7 cellular contexts compared by ENCODE assay signal in the genomic region with DNA sequence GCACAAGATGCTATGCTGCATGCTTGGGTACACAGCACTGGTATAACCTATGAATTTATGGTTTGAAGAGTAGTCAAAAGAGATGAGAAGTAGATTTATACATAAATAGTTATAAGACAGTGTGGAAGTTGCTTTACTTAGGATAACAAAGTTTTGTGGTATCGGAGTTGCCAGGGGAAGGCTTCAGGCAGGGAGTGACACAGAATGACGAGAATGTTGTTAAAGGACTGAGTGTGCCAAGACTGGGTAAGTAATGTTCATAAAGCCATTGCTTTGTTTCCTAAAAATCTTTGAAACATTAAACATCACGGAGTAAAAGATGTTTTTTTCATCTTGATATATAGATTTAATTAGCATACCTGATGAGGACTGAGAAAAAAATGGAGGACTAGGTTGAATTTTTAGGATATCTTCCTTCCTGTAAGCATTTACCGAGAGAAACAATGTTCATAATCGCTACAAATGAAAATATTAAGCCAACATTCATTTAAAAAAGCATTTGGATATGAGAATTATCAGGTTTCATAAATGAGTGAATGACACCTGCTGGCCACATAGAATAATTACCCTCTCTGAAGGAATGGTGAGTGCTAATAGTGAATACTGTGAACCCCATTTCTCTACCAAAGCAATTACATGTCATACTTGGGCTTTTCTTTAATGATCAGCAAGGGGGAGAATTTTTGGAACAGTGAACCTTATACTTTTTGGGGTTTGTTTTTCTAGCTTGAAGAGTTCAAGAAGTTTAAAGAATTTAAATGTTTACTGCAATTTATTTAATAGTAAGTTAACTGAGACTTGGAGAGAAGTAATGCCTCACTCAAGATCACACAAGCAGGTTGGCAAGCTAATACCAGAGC. TPM values are rescaled to one million over a fixed set of nuclear protein-coding genes. Genes with fewer than 3 reads are reported as not detected.
DNase-seq lines count a peak whose midpoint lies in the region; ATAC-seq, FAIRE-seq and TF ChIP-seq lines count a peak whose summit lies in the region.

No MANE protein-coding gene starts in this region.

- TF ChIP-seq POLR2A in endothelial cell of umbilical vein (IDR thresholded peaks at IDR 0.05; ENCODE audit: low read depth, low read length), result no peak
- TF ChIP-seq POLR2A in ovary (IDR thresholded peaks at IDR 0.05), result no peak

- H3K36me3 Mint-ChIP-seq in stimulated activated memory B cell treated with anti-CD40 and anti-IgM and Interleukin-4, amounts not matched to agents 10 μg/mL and 1 μg/mL and 100 μg/mL, for 72 hours, result no peaks in the 10 kb centered on the region

- CTCF ChIA-PET in endothelial cell of umbilical vein (lab: Charles Lee), result interaction anchor here (2.7 to 9.8 kb wide), 4 partner anchors 259 to 408 kb away, joined by 29 to 261 read pairs (median 154); no protein-coding TSS in a partner anchor

- intact Hi-C loops in endothelial cell of umbilical vein (cut with micrococcal nuclease) (loop anchor here (1.0 to 10.0 kb wide), 8 partner anchors 30 to 829 kb away; a partner anchor contains a TSS), ovary (cut with DNase I) (loop anchor here (2.0 to 10.0 kb wide), 5 partner anchors 259 to 414 kb away; no protein-coding TSS in a partner anchor)

- H3K9ac ChIP-seq in OCI-LY3 (ENCODE audit: low read length) (no peak overlapping the region), endothelial cell of umbilical vein (replicated peaks; ENCODE audit: extremely low read depth, insufficient read depth, low read length) (peak overlapping the region; percentile 65)

- no peak overlapping the region for H3K27ac Mint-ChIP-seq in stimulated activated memory B cell treated with anti-CD40 and anti-IgM and Interleukin-4, amounts not matched to agents 10 μg/mL and 1 μg/mL and 100 μg/mL, for 72 hours

- peak; percentile 32 for TF ChIP-seq CTCF in GM12865 (IDR thresholded peaks at IDR 0.05; ENCODE audit: insufficient read depth, low read depth, low read length, missing control alignments)
- TF ChIP-seq CTCF in OCI-LY3 (IDR thresholded peaks at IDR 0.05; ENCODE audit: low read depth, low read length), result peak; percentile 61
- TF ChIP-seq CTCF in endothelial cell of umbilical vein (IDR thresholded peaks at IDR 0.05; ENCODE audit: extremely low read depth in 1 of 2, insufficient read depth in 1 of 2, low read depth in 1 of 2, low read length in 2 of 2), result peak; percentile 44 to 49
- peak in 2 of 3 donors; percentile 62 to 63 for TF ChIP-seq CTCF in ovary (IDR thresholded peaks at IDR 0.05)

- peak; percentile 59 for ATAC-seq in HG02798 (IDR thresholded peaks at IDR 0.05; ENCODE audit: poor library complexity, unreplicated experiment)
- ATAC-seq in stimulated activated memory B cell treated with anti-CD40 and anti-IgM and Interleukin-4, amounts not matched to agents 10 μg/mL and 1 μg/mL and 100 μg/mL, for 72 hours, result no peak

- H3K4me3 ChIP-seq in GM12865 (ENCODE audit: low read depth, low read length) (no peak overlapping the region), OCI-LY3 (ENCODE audit: low read length) (no peak overlapping the region), endothelial cell of umbilical vein (replicated peaks in 1 of 3; ENCODE audit: insufficient read depth in 1 of 3, low read depth in 1 of 3, low read length in 3 of 3) (peak overlapping the region in 1 of 3 experiments; percentile 33), ovary (no peak overlapping the region)

- H4K20me1 ChIP-seq in OCI-LY3 (ENCODE audit: insufficient read depth, low read length), result no peaks in the 10 kb centered on the region
- no peaks in the 10 kb centered on the region for H4K20me1 ChIP-seq in endothelial cell of umbilical vein (replicated peaks; ENCODE audit: control insufficient read depth, extremely low read depth, insufficient read depth, low read length)

- no TSS peak for BruUV-seq in endothelial cell of umbilical vein (replicated peaks; lab: Mats Ljungman, UMichigan)

- no peaks in the 10 kb centered on the region for H3K27me3 Mint-ChIP-seq in stimulated activated memory B cell treated with anti-CD40 and anti-IgM and Interleukin-4, amounts not matched to agents 10 μg/mL and 1 μg/mL and 100 μg/mL, for 72 hours

- FAIRE-seq in endothelial cell of umbilical vein (lab: Jason Lieb, UNC), result peak; percentile 57

- DNase-seq in GM12865 (ENCODE audit: low read depth) (peak; percentile 34), endothelial cell of umbilical vein (ENCODE audit: low read depth, low spot score) (peak; percentile 78), ovary (no peak), GM19240 (ENCODE audit: insufficient read length, low spot score) (no peak)

- H3K4me2 ChIP-seq in OCI-LY3 (ENCODE audit: low read length) (peak overlapping the region; percentile 27), endothelial cell of umbilical vein (ENCODE audit: insufficient read depth, low read length) (peak overlapping the region; percentile 84)

- no peaks in the 10 kb centered on the region for H3K9me3 Mint-ChIP-seq in stimulated activated memory B cell treated with anti-CD40 and anti-IgM and Interleukin-4, amounts not matched to agents 10 μg/mL and 1 μg/mL and 100 μg/mL, for 72 hours

- WGBS in ovary, 3 donors, result 9 to 16% (median 10%) methylated on average over 5 of the region's 5 CpGs

- H3K4me1 Mint-ChIP-seq in stimulated activated memory B cell treated with anti-CD40 and anti-IgM and Interleukin-4, amounts not matched to agents 10 μg/mL and 1 μg/mL and 100 μg/mL, for 72 hours, result no peaks in the 10 kb centered on the region

- H3K36me3 ChIP-seq in OCI-LY3 (replicated peaks; ENCODE audit: low read depth, low read length) (no peaks in the 10 kb centered on the region), endothelial cell of umbilical vein (ENCODE audit: control insufficient read depth in 2 of 2, extremely low read depth in 1 of 2, insufficient read depth in 2 of 2, low read length in 2 of 2) (no peaks in the 10 kb centered on the region), ovary (no peaks in the 10 kb centered on the region)

- peaks cover 3% of the 10 kb centered on the region; the same call in 1 of the 2 replicates for H3K4me1 ChIP-seq in OCI-LY3 (ENCODE audit: low read length)
- H3K4me1 ChIP-seq in endothelial cell of umbilical vein (ENCODE audit: control insufficient read depth, extremely low read depth, insufficient read depth, low read length), result peaks cover 17% of the 10 kb centered on the region
- H3K4me1 ChIP-seq in ovary (ENCODE audit: insufficient read depth), result no peaks in the 10 kb centered on the region

- no peak overlapping the region for H3K27ac ChIP-seq in OCI-LY3 (ENCODE audit: low read length)
- peak overlapping the region; percentile 70 for H3K27ac ChIP-seq in endothelial cell of umbilical vein (ENCODE audit: insufficient read depth, low read depth, low read length)
- H3K27ac ChIP-seq in ovary, result no peak overlapping the region

- H2AFZ ChIP-seq in OCI-LY3 (ENCODE audit: low read depth, low read length), result no peak overlapping the region
- H2AFZ ChIP-seq in endothelial cell of umbilical vein (ENCODE audit: low read depth, low read length), result peak overlapping the region; percentile 97

- no peak overlapping the region for H3K4me3 Mint-ChIP-seq in stimulated activated memory B cell treated with anti-CD40 and anti-IgM and Interleukin-4, amounts not matched to agents 10 μg/mL and 1 μg/mL and 100 μg/mL, for 72 hours

- no peaks in the 10 kb centered on the region for H3K9me3 ChIP-seq in OCI-LY3 (ENCODE audit: insufficient read depth, low read length)
- no peaks in the 10 kb centered on the region for H3K9me3 ChIP-seq in endothelial cell of umbilical vein (replicated peaks; ENCODE audit: control insufficient read depth, insufficient read depth, low read length)
- no peaks in the 10 kb centered on the region for H3K9me3 ChIP-seq in ovary

- no peaks in the 10 kb centered on the region for H3K27me3 ChIP-seq in OCI-LY3 (ENCODE audit: low read depth, low read length)
- no peaks in the 10 kb centered on the region for H3K27me3 ChIP-seq in endothelial cell of umbilical vein (ENCODE audit: control insufficient read depth in 2 of 2, insufficient read depth in 2 of 2, low read length in 2 of 2)
- H3K27me3 ChIP-seq in ovary, result no peaks in the 10 kb centered on the region

- no peak for TF ChIP-seq EP300 in ovary (IDR thresholded peaks at IDR 0.05)

- H3K9me1 ChIP-seq in endothelial cell of umbilical vein (replicated peaks; ENCODE audit: control insufficient read depth, extremely low read depth, insufficient read depth, low read length), result no peaks in the 10 kb centered on the region

- H3K79me2 ChIP-seq in OCI-LY3 (ENCODE audit: low read length), result no peaks in the 10 kb centered on the region
- no peaks in the 10 kb centered on the region for H3K79me2 ChIP-seq in endothelial cell of umbilical vein (ENCODE audit: control insufficient read depth, insufficient read depth, low read length)

- POLR2A ChIA-PET in endothelial cell of umbilical vein (lab: Charles Lee), result no interaction called here

- dilution Hi-C loops in endothelial cell of umbilical vein (cut with MboI; ENCODE audit: extremely low pct_ligation_motif_present, low sequenced_read_pairs), result loop anchor here (25.0 kb wide), 1 partner anchor 254 kb away; no protein-coding TSS in a partner anchor

TF ChIP-seq in endothelial cell of umbilical vein, 7 proteins besides CTCF, POLR2A, EP300 and RAD21 (continues in another document):
- TF ChIP-seq FOS (IDR thresholded peaks at IDR 0.05; ENCODE audit: borderline replicate concordance, insufficient read depth, low read length) (no peak), JUN (IDR thresholded peaks at IDR 0.05; ENCODE audit: borderline replicate concordance, insufficient read depth, insufficient read length, low read depth) (no peak)

RNA-seq across cellular contexts. Expression of a gene that starts 28.4 kb away (rescaled TPM):
- total RNA-seq in endothelial cell of umbilical vein, result 29.2 and 30.7 TPM in 2 replicates
- 14.4 and 19.4 TPM in 2 replicates for polyA plus RNA-seq in endothelial cell of umbilical vein
- polyA plus RNA-seq in endothelial cell of umbilical vein (2011; cell fraction: cytosol; rRNA removed), result 16.4 and 19.2 TPM in 2 replicates
- 40.5 and 50.8 TPM in 2 replicates for polyA plus RNA-seq in endothelial cell of umbilical vein (2011; cell fraction: nucleus; rRNA removed)
- 34.9 and 46.0 TPM in 2 replicates for polyA plus RNA-seq in endothelial cell of umbilical vein (2012)
- 17.4 and 18.8 TPM in 2 replicates for polyA minus RNA-seq in endothelial cell of umbilical vein
- 5.3 TPM for polyA minus RNA-seq in endothelial cell of umbilical vein (2011; cell fraction: cytosol; rRNA and poly(A)+ RNA removed)
- 28.3 and 41.5 TPM in 2 replicates for polyA minus RNA-seq in endothelial cell of umbilical vein (2011; cell fraction: nucleus; rRNA and poly(A)+ RNA removed)
- 10 to 100 TPM; 13.1 to 21.7 (median 16.0) TPM for total RNA-seq in ovary
- 10 to 100 TPM; 13.9 to 28.4 TPM for polyA plus RNA-seq in ovary

RNA-seq across cellular contexts. Expression of a gene that starts 29.6 kb away (rescaled TPM):
- 38.6 and 39.0 TPM in 2 replicates for total RNA-seq in endothelial cell of umbilical vein
- 7.6 and 9.3 TPM in 2 replicates for polyA plus RNA-seq in endothelial cell of umbilical vein
- 6.3 and 7.2 TPM in 2 replicates for polyA plus RNA-seq in endothelial cell of umbilical vein (2011; cell fraction: cytosol; rRNA removed)
- polyA plus RNA-seq in endothelial cell of umbilical vein (2011; cell fraction: nucleus; rRNA removed), result 18.4 and 22.3 TPM in 2 replicates
- 11.0 and 15.6 TPM in 2 replicates for polyA plus RNA-seq in endothelial cell of umbilical vein (2012)
- polyA minus RNA-seq in endothelial cell of umbilical vein, result 50.4 and 51.9 TPM in 2 replicates
- polyA minus RNA-seq in endothelial cell of umbilical vein (2011; cell fraction: cytosol; rRNA and poly(A)+ RNA removed), result 12.3 TPM
- 25.1 and 40.1 TPM in 2 replicates for polyA minus RNA-seq in endothelial cell of umbilical vein (2011; cell fraction: nucleus; rRNA and poly(A)+ RNA removed)
- total RNA-seq in ovary, result 10 to 100 TPM; 11.7 to 25.3 (median 15.7) TPM
- 1 to 10 TPM; 4.1 to 8.8 TPM for polyA plus RNA-seq in ovary

Comparison
In these comparisons a context has a peak if more than half of its experiments do, and no peak if none do; other contexts are left out.
1. DNase-seq: peak in GM12865 (single experiment) and endothelial cell of umbilical vein (single experiment); none in ovary (0 of 5) and GM19240 (single experiment).
2. Peak in every context shown above with its lines, with median percentiles within 50 percentile points of each other: CTCF ChIP-seq.